Comparison of ENCODE assay signal across 8 cellular contexts in the genomic region with DNA sequence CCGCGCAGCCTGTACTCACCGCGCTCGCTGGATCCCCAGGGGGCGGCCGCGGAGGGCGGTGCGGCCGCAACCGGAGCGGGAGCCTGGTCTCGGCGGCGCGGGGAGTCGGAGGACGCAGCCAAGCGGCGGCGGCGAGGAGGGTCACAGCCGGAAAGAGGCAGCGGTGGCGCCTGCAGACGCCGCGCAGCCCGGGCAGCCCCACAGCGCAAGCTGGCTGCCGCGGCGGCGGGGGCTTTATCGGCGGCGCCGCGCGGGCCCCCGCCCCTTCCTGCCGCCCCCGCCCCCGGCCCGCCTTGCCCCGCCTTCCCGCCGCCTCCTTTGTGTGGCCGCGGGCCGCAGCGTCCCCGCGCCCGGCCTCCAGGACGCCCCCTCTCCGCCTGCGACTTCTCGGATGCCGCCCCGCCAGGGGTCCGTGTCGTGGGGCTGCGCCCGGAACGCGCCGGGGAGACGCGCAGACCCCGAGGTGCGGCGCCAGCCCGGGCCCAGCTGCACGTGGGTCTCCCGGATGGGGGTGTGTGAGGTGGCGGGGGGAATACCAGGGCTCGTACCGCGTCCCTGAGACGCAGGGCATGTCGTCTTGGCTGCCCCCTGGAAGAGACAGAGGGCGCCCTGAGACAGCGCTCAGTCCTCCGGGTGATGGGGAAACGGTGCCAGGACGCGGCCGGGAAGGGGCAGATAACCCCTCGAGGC. TPM values are rescaled to one million over a fixed set of nuclear protein-coding genes. Genes with fewer than 3 reads are reported as not detected.
DNase-seq lines count a peak whose midpoint lies in the region; ATAC-seq and TF ChIP-seq lines count a peak whose summit lies in the region.

Gene SERPINE2 (minus strand): TSS at position 207 of the 690 bp plus-strand sequence. CDS start 37,386 bp downstream, outside the sequence.

- peak in 2 of 3 donors; percentile 13 to 65 for DNase-seq in CD4-positive, CD25-positive, alpha-beta regulatory T cell
- DNase-seq in HS-27A (ENCODE audit: low read depth) (peak; percentile 39), SK-N-MC (ENCODE audit: low read depth, low spot score) (no peak), heart left ventricle (peak; percentile 55 to 71 (median 60))
- peak; percentile 67 for DNase-seq in activated naive CD8-positive, alpha-beta T cell treated with anti-CD3 and anti-CD28 coated beads, Interleukin-2, amount 50 U/mL, for 24 hours

- no peaks in the 10 kb centered on the region for H3K79me2 ChIP-seq in parathyroid adenoma

- intact Hi-C loops in heart left ventricle (cut with DNase I) = loop anchor here in 4 of 10 donors (2.0 to 5.0 kb wide), 3 partner anchors 42 to 246 kb away; no protein-coding TSS in a partner anchor

- H3K27me3 Mint-ChIP-seq in CD4-positive, CD25-positive, alpha-beta regulatory T cell = peaks cover 80% of the 10 kb centered on the region
- peaks cover 54% of the 10 kb centered on the region for H3K27me3 Mint-ChIP-seq in activated naive CD8-positive, alpha-beta T cell treated with anti-CD3 and anti-CD28 coated beads, Interleukin-2, amount 50 U/mL, for 24 hours

- H3K9me3 Mint-ChIP-seq in CD4-positive, CD25-positive, alpha-beta regulatory T cell = peaks cover 0 to 6% (median 0%) of the 10 kb centered on the region in 7 donors
- H3K9me3 Mint-ChIP-seq in activated naive CD8-positive, alpha-beta T cell treated with anti-CD3 and anti-CD28 coated beads, Interleukin-2, amount 50 U/mL, for 24 hours = no peaks in the 10 kb centered on the region

- peak within 1 kb of the TSS; percentile 81 for H3K9ac ChIP-seq in SK-N-MC (ENCODE audit: insufficient read length)
- H3K9ac ChIP-seq in parathyroid adenoma = no peak within 1 kb of the TSS

- peak in 1 of 2 donors; percentile 36 for TF ChIP-seq POLR2A in heart left ventricle (IDR thresholded peaks at IDR 0.05)

- no peaks in the 10 kb centered on the region for H3K9me3 ChIP-seq in CD4-positive, CD25-positive, alpha-beta regulatory T cell (ENCODE audit: control insufficient read depth in 2 of 2, low read length in 2 of 2)
- H3K9me3 ChIP-seq in SK-N-MC (ENCODE audit: low read depth, low read length) (no peaks in the 10 kb centered on the region), heart left ventricle (no peaks in the 10 kb centered on the region), parathyroid adenoma (ENCODE audit: control insufficient read depth, low read length) (no peaks in the 10 kb centered on the region)

- H3K27me3 ChIP-seq in CD4-positive, CD25-positive, alpha-beta regulatory T cell (ENCODE audit: control insufficient read depth, insufficient read depth, low read length) = peaks cover 40% of the 10 kb centered on the region
- H3K27me3 ChIP-seq in heart left ventricle = peaks cover 0 to 53% (median 15%) of the 10 kb centered on the region in 9 donors
- H3K27me3 ChIP-seq in parathyroid adenoma (ENCODE audit: control insufficient read depth, insufficient read depth, low read length) = no peaks in the 10 kb centered on the region

- H3K4me2 ChIP-seq in parathyroid adenoma (ENCODE audit: low read length) = peak within 1 kb of the TSS; percentile 76

- H3K4me1 ChIP-seq in CD4-positive, CD25-positive, alpha-beta regulatory T cell (ENCODE audit: control insufficient read depth, insufficient read depth, low read length, poor library complexity, severe bottlenecking) = peaks cover 12% of the 10 kb centered on the region
- H3K4me1 ChIP-seq in heart left ventricle (peaks cover 0 to 28% (median 7%) of the 10 kb centered on the region in 12 donors), parathyroid adenoma (peaks cover 3% of the 10 kb centered on the region), urinary bladder (ENCODE audit: insufficient read depth) (no peaks in the 10 kb centered on the region)

- H3K27ac ChIP-seq in CD4-positive, CD25-positive, alpha-beta regulatory T cell (ENCODE audit: insufficient read depth, low read length, poor library complexity, severe bottlenecking) = no peak within 1 kb of the TSS
- H3K27ac ChIP-seq in SK-N-MC (no peak within 1 kb of the TSS), heart left ventricle (peak within 1 kb of the TSS in 11 of 12 donors; percentile 30 to 79 (median 50)), parathyroid adenoma (no peak within 1 kb of the TSS), urinary bladder (ENCODE audit: low read depth) (no peak within 1 kb of the TSS)

- no peak within 1 kb of the TSS for H3K27ac Mint-ChIP-seq in CD4-positive, CD25-positive, alpha-beta regulatory T cell
- peak within 1 kb of the TSS; percentile 68 for H3K27ac Mint-ChIP-seq in activated naive CD8-positive, alpha-beta T cell treated with anti-CD3 and anti-CD28 coated beads, Interleukin-2, amount 50 U/mL, for 24 hours

- H2AFZ ChIP-seq in parathyroid adenoma = peak within 1 kb of the TSS; percentile 62

- H3K4me3 Mint-ChIP-seq in CD4-positive, CD25-positive, alpha-beta regulatory T cell = peak within 1 kb of the TSS; percentile 88 to 90 (median 88)
- peak within 1 kb of the TSS; percentile 96 for H3K4me3 Mint-ChIP-seq in activated naive CD8-positive, alpha-beta T cell treated with anti-CD3 and anti-CD28 coated beads, Interleukin-2, amount 50 U/mL, for 24 hours

- 0 to 1% (median 0%) methylated on average over 14 to 91 of the region's 91 CpGs for WGBS in heart left ventricle, 4 donors
- under 1% methylated on average over 89 of the region's 91 CpGs for WGBS in urinary bladder

- H3K4me3 ChIP-seq in CD4-positive, CD25-positive, alpha-beta regulatory T cell (ENCODE audit: low read depth, low read length) = peak within 1 kb of the TSS; percentile 82
- H3K4me3 ChIP-seq in SK-N-MC (peak within 1 kb of the TSS; percentile 89), heart left ventricle (peak within 1 kb of the TSS; percentile 56 to 88 (median 70)), parathyroid adenoma (ENCODE audit: low read depth, low read length) (peak within 1 kb of the TSS; percentile 51), urinary bladder (ENCODE audit: low read depth, low read length) (peak within 1 kb of the TSS; percentile 62)

- no peaks in the 10 kb centered on the region for H3K36me3 ChIP-seq in CD4-positive, CD25-positive, alpha-beta regulatory T cell (ENCODE audit: control insufficient read depth, insufficient read depth, low read length)
- H3K36me3 ChIP-seq in SK-N-MC (ENCODE audit: insufficient read depth, low read length) = no peaks in the 10 kb centered on the region
- H3K36me3 ChIP-seq in heart left ventricle = no peaks in the 10 kb centered on the region
- H3K36me3 ChIP-seq in parathyroid adenoma (ENCODE audit: control insufficient read depth, insufficient read depth, low read length) = no peaks in the 10 kb centered on the region
- H3K36me3 ChIP-seq in urinary bladder (ENCODE audit: insufficient read depth) = no peaks in the 10 kb centered on the region

- peak in 9 of 12 donors; percentile 21 to 54 (median 41) for TF ChIP-seq CTCF in heart left ventricle (IDR thresholded peaks at IDR 0.05)
- TF ChIP-seq CTCF in parathyroid adenoma (IDR thresholded peaks at IDR 0.05) = no peak

- ATAC-seq in CD4-positive, CD25-positive, alpha-beta regulatory T cell (ENCODE audit: low read depth in 2 of 2) = peak; percentile 48 to 51
- peak; percentile 59 for ATAC-seq in GM19455 (IDR thresholded peaks at IDR 0.05; ENCODE audit: unreplicated experiment)
- ATAC-seq in activated naive CD8-positive, alpha-beta T cell treated with anti-CD3 and anti-CD28 coated beads, Interleukin-2, amount 50 U/mL, for 24 hours = peak; percentile 86
- peak; percentile 52 to 82 (median 78) for ATAC-seq in heart left ventricle

- no peaks in the 10 kb centered on the region for H3K36me3 Mint-ChIP-seq in CD4-positive, CD25-positive, alpha-beta regulatory T cell
- no peaks in the 10 kb centered on the region for H3K36me3 Mint-ChIP-seq in activated naive CD8-positive, alpha-beta T cell treated with anti-CD3 and anti-CD28 coated beads, Interleukin-2, amount 50 U/mL, for 24 hours (ENCODE audit: low read depth)

- peaks cover 0 to 31% (median 15%) of the 10 kb centered on the region in 4 donors for H3K4me1 Mint-ChIP-seq in CD4-positive, CD25-positive, alpha-beta regulatory T cell
- H3K4me1 Mint-ChIP-seq in activated naive CD8-positive, alpha-beta T cell treated with anti-CD3 and anti-CD28 coated beads, Interleukin-2, amount 50 U/mL, for 24 hours = peaks cover 26% of the 10 kb centered on the region

RNA-seq across cellular contexts. Expression of gene SERPINE2, which starts in this region (rescaled TPM):
- 1.5 TPM for total RNA-seq in CD4-positive, CD25-positive, alpha-beta regulatory T cell
- 1 to 10 TPM in 3 of 4 donors, under 1 TPM in 1; 0.85 to 1.8 (median 1.5) TPM for polyA plus RNA-seq in CD4-positive, CD25-positive, alpha-beta regulatory T cell
- total RNA-seq in heart left ventricle (10 to 100 TPM; 10.7 to 61.7 (median 22.1) TPM), urinary bladder (84.7 TPM)
- polyA plus RNA-seq in heart left ventricle (10 to 100 TPM in 1 of 2 donors, 1 to 10 TPM in 1; 9.3 to 28.3 TPM), urinary bladder (17.6 TPM)

Comparison
In these comparisons a context has a peak if more than half of its experiments do, and no peak if none do; other contexts are left out.
1. H3K27ac ChIP-seq: peak in heart left ventricle (11 of 12); none in CD4-positive, CD25-positive, alpha-beta regulatory T cell (single experiment), SK-N-MC (single experiment), parathyroid adenoma (single experiment) and urinary bladder (single experiment).
2. Peak in every context shown above with its lines, with median percentiles within 50 percentile points of each other: ATAC-seq and H3K4me3 ChIP-seq.